8 cellular contexts compared by ENCODE assay signal in the genomic region with DNA sequence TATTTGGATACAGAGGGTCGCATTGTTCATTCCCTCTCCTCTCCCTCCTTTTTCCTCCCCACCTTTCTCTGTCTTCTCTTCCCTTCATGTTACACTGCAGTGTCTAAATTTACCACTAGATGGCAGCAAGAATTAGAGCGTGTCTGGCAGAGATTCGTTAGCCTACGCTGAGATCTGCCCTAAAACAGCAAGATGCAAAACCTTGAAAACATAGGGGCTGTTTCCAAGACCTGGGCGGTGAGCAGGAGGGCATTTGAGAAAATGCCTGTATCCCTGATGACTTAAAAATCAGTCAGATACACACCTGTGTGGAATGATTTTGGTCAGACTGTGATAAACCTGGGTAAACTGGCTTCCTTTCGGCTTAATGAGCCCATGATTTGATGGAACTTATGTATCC.
A peak's percentile ranks its signal among the peaks of the same experiment; 100 is the strongest.
DNase-seq lines count a peak whose midpoint lies in the region; ATAC-seq lines count a peak whose summit lies in the region.

No MANE protein-coding gene starts in this region.

- ATAC-seq in HG02678 (IDR thresholded peaks at IDR 0.05; ENCODE audit: unreplicated experiment): peak; percentile 70
- peak; percentile 96 for ATAC-seq in left lobe of liver

- DNase-seq in stimulated activated naive CD4-positive, alpha-beta T cell (lab: John Stamatoyannopoulos, UW): peak; percentile 11 to 81 (median 24)
- no peak for DNase-seq in stimulated activated naive CD4-positive, alpha-beta T cell treated with Interleukin-2 at 50 U/mL for 16 hours (lab: John Stamatoyannopoulos, UW)
- DNase-seq in NCI-H146 treated with DMSO at 0.1 percent for 48 hours (lab: John Stamatoyannopoulos, UW; ENCODE audit: unreplicated experiment) (peak; percentile 48), T1000 (lab: John Stamatoyannopoulos, UW) (peak; percentile 35), cerebellar cortex (ENCODE audit: low spot score) (peak; percentile 76), left lobe of liver (ENCODE audit: low spot score) (no peak)
- peak; percentile 4 for DNase-seq in stimulated activated CD8-positive, alpha-beta memory T cell treated with anti-CD3 and anti-CD28 coated beads, Interleukin-12 subunit alpha, Interleukin-12 subunit beta, amount 100 ng/mL, for 1 hour (ENCODE audit: low read depth)

Comparison
In these comparisons a context has a peak if more than half of its experiments do, and no peak if none do; other contexts are left out.
1. DNase-seq: peak in stimulated activated naive CD4-positive, alpha-beta T cell (6 of 6), NCI-H146 treated with DMSO at 0.1 percent for 48 hours (single experiment), T1000 (single experiment), cerebellar cortex (single experiment) and stimulated activated CD8-positive, alpha-beta memory T cell treated with anti-CD3 and anti-CD28 coated beads, Interleukin-12 subunit alpha, Interleukin-12 subunit beta, amount 100 ng/mL, for 1 hour (single experiment); none in stimulated activated naive CD4-positive, alpha-beta T cell treated with Interleukin-2 at 50 U/mL for 16 hours (single experiment) and left lobe of liver (single experiment).